Comparison of ENCODE assay signal across 2 cellular contexts in genomic region chr6:152364846-152365245, GRCh38.
TF ChIP-seq lines count a peak whose summit lies in the region.

No MANE protein-coding gene starts in this region.

TF ChIP-seq in SK-N-SH, 30 proteins besides CTCF, POLR2A, EP300 and RAD21 (continued from another document):
- TF ChIP-seq USF2 (IDR thresholded peaks at IDR 0.05; ENCODE audit: borderline replicate concordance, low read depth, low read length) (no peak), FOXM1 (IDR thresholded peaks at IDR 0.05; ENCODE audit: low read depth) (no peak), IRF3 (IDR thresholded peaks at IDR 0.05; ENCODE audit: low read depth, low read length) (no peak), JUND (IDR thresholded peaks at IDR 0.05) (no peak)

TF ChIP-seq in SK-N-SH treated with all-trans-retinoic acid at 6 μM for 48 hours, 23 proteins besides CTCF, POLR2A, EP300 and RAD21 (continued from another document):
- no peak for TF ChIP-seq CSRNP3 (CRISPR knock-in tag; IDR thresholded peaks at IDR 0.05)
- no peak for TF ChIP-seq POU6F1 (CRISPR knock-in tag; IDR thresholded peaks at IDR 0.05; ENCODE audit: borderline replicate concordance, low read depth)
- no peak for TF ChIP-seq PATZ1 (CRISPR knock-in tag; IDR thresholded peaks at IDR 0.05; ENCODE audit: borderline replicate concordance)
- TF ChIP-seq TSHZ2 (CRISPR knock-in tag; IDR thresholded peaks at IDR 0.05), result no peak
- no peak for TF ChIP-seq TOX (CRISPR knock-in tag; IDR thresholded peaks at IDR 0.05; ENCODE audit: borderline replicate concordance)
